In genomic region chr4:64359496-64359895, GRCh38 we compare ENCODE assay signal across 34 cellular contexts. TPM values are rescaled to one million over a fixed set of nuclear protein-coding genes. Genes with fewer than 3 reads are reported as not detected.
"Had no signal": no experiment of that assay in that cellular context is flagged by ENCODE, and none has a peak within 500 bp of the region (broad histone marks: within the 10 kb centered on the region; RNA-seq: fewer than 3 reads in every experiment).

No MANE protein-coding gene starts in this region.

- DNase-seq: activated B cell treated with CpG ODN at 0.5 μM for 24 hours; activated CD4-positive, alpha-beta memory T cell treated with anti-CD3 and anti-CD28 coated beads for 36 hours; activated CD4-positive, alpha-beta T cell treated with anti-CD3 and anti-CD28 coated beads for 4 hours; activated CD4-positive, alpha-beta T cell treated with anti-CD3 and anti-CD28 coated beads, Interleukin-2, amount 10 ng/mL, durations not matched to agents 24 days and 14 days; activated CD4-positive, alpha-beta T cell treated with anti-CD3 and anti-CD28 coated beads, Interleukin-2, amount 50 U/mL, for 1 hour; activated CD4-positive, alpha-beta T cell treated with anti-CD3 and anti-CD28 coated beads, Interleukin-2, amount 50 U/mL, for 4 hours; activated CD4-positive, CD25-positive, alpha-beta regulatory T cell treated with anti-CD3 and anti-CD28 coated beads, Interleukin-2, amount 50 U/mL, for 72 hours; activated CD8-positive, alpha-beta memory T cell treated with anti-CD3 and anti-CD28 coated beads, Interleukin-2, amount 50 U/mL, for 4 hours; activated CD8-positive, alpha-beta T cell treated with anti-CD3 and anti-CD28 coated beads for 36 hours; activated effector memory CD4-positive, alpha-beta T cell treated with anti-CD3 and anti-CD28 coated beads, Interleukin-2, amount 50 U/mL, for 16 hours; activated gamma-delta T cell treated with Interleukin-2 at 50 U/mL for 16 hours; activated naive CD4-positive, alpha-beta T cell; activated naive CD4-positive, alpha-beta T cell treated with anti-CD3 and anti-CD28 coated beads for 36 hours; activated naive CD4-positive, alpha-beta T cell treated with anti-CD3 and anti-CD28 coated beads, Interleukin-2, amount 50 U/mL, for 16 hours; activated naive CD8-positive, alpha-beta T cell treated with anti-CD3 and anti-CD28 coated beads for 36 hours; activated T-cell treated with anti-CD3 and anti-CD28 coated beads for 4 hours; activated T-cell treated with anti-CD3 and anti-CD28 coated beads, Interleukin-2, amount 50 U/mL, for 1 hour; activated T-cell treated with anti-CD3 and anti-CD28 coated beads, Interleukin-2, amount 50 U/mL, for 4 hours; activated T-cell treated with anti-CD3 and anti-CD28 coated beads, Interleukin-2, amount 50 U/mL, for 72 hours; adrenal gland; amniotic stem cell; aorta; caudate nucleus; cerebellar nuclear complex; T-helper 2 cell; T-helper 9 cell had no signal

- H3K27me3 ChIP-seq: adrenal gland, cardiac muscle cell had no signal

- H3K4me1 ChIP-seq: adrenal gland had no signal

- H3K9me3 ChIP-seq: adrenal gland had no signal

- H3K27ac ChIP-seq: adrenal gland, VCaP had no signal

- H3K4me3 ChIP-seq: adrenal gland, cardiac muscle cell had no signal

- H3K36me3 ChIP-seq: adrenal gland, cardiac muscle cell had no signal

- ATAC-seq: activated CD8-positive, alpha-beta T cell treated with anti-CD3 and anti-CD28 coated beads for 36 hours; activated naive CD4-positive, alpha-beta T cell treated with anti-CD3 and anti-CD28 coated beads, Interleukin-2, amount 50 U/mL, for 72 hours; activated T-cell treated with anti-CD3 and anti-CD28 coated beads, Interleukin-2, amount 50 U/mL, for 4 hours; activated T-cell treated with anti-CD3 and anti-CD28 coated beads, Interleukin-2, amount 50 U/mL, for 72 hours; activated T-helper 17 cell treated with anti-CD3 and anti-CD28 coated beads, Interleukin-2, amount 50 U/mL, for 72 hours had no signal

RNA-seq across cellular contexts. Expression of gene TECRL, which starts 49.8 kb away (rescaled TPM):
- total RNA-seq: activated B cell treated with CpG ODN at 0.5 μM for 24 hours; activated CD4-positive, alpha-beta memory T cell treated with anti-CD3 and anti-CD28 coated beads for 36 hours; activated CD4-positive, alpha-beta T cell treated with anti-CD3 and anti-CD28 coated beads, Interleukin-2, amount 10 ng/mL, durations not matched to agents 24 days and 14 days; activated CD8-positive, alpha-beta memory T cell treated with anti-CD3 and anti-CD28 coated beads for 36 hours; activated CD8-positive, alpha-beta T cell treated with anti-CD3 and anti-CD28 coated beads for 36 hours; activated naive CD4-positive, alpha-beta T cell treated with anti-CD3 and anti-CD28 coated beads for 36 hours; activated naive CD4-positive, alpha-beta T cell treated with anti-CD3 and anti-CD28 coated beads, Interleukin-2, amount 50 U/mL, for 72 hours; activated naive CD8-positive, alpha-beta T cell treated with anti-CD3 and anti-CD28 coated beads for 36 hours; activated T-cell treated with anti-CD3 and anti-CD28 coated beads, Interleukin-2, amount 50 U/mL, for 4 hours; activated T-cell treated with anti-CD3 and anti-CD28 coated beads, Interleukin-2, amount 50 U/mL, for 72 hours; activated T-helper 1 cell treated with anti-CD3 and anti-CD28 coated beads, Interleukin-12 subunit alpha, Interleukin-12 subunit beta, Interleukin-2, Interleukin-4 antibody, amounts not matched to agents 30 ng/mL and 10 ng/mL and 1 ng/mL, durations not matched to agents 14 hours and 24 hours and 36 hours; activated T-helper 17 cell treated with anti-CD3 and anti-CD28 coated beads, Interleukin-2, amount 50 U/mL, for 72 hours; aorta; bronchial epithelial cell; chondrocyte had no signal
